In the genomic region with DNA sequence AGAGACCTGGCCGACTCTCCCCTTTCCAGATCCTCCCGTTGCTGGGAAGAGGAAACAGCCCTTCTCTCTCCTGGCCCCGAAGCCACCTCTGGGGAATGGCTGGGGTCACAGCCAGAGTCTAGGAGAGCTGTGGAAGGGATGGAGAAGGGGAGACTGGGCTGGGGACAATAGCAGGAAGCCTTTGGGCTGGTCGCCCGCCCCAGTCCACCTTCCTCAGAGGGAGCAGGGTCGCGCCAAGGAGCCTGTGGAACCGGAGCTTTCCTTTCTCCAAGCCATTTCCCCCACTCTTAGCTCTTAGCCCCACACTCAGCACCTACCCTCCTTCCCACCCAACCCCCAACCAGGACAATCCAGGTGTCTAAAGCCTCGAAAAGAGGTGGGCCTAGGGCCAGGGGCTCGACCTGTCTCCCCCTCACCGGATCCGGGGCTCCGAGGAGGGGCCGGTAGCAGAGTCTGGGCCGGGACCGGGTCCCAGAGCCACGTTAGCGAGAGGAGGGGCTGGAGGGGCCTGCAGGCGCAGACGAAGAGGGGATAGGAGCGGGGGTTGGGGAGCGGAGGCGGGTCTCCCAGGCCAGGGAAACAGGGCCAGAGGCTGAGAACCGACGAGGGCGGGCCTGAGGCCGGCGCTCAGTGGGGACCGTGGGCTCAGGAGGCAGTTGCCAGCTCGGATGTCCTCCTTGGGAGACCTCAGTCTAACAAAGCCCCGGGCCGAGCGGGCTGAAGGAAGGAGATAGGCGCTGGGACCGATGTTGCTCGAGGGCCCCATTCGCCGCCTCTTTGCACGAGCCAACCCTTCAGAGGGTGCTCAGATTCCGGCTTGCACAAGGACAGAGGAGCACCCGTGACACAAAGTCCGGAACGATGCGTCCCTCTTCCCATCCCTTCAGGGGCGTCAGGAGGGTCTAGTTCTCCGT, we compare ENCODE assay signal across 3 cellular contexts.
TF ChIP-seq lines count a peak whose summit lies in the region.

No MANE protein-coding gene starts in this region.

TF ChIP-seq in IMR-90, 13 proteins besides CTCF, POLR2A, EP300 and RAD21:
- TF ChIP-seq RFX5 (IDR thresholded peaks at IDR 0.05; ENCODE audit: low read depth, low read length) (no peak), BHLHE40 (IDR thresholded peaks at IDR 0.05; ENCODE audit: low read depth, low read length) (no peak), ELK1 (IDR thresholded peaks at IDR 0.05; ENCODE audit: borderline replicate concordance, low read depth, low read length) (no peak), CHD1 (IDR thresholded peaks at IDR 0.05; ENCODE audit: low read depth, low read length) (no peak)

TF ChIP-seq in K562, 482 proteins besides CTCF, POLR2A, EP300 and RAD21:
- no peak for TF ChIP-seq ZNF124 (CRISPR knock-in tag; IDR thresholded peaks at IDR 0.05)
- no peak for TF ChIP-seq NCOA2 (IDR thresholded peaks at IDR 0.05; ENCODE audit: partially characterized antibody in 2 of 2)
- peak; percentile 7 for TF ChIP-seq RBBP5 (IDR thresholded peaks at IDR 0.05; ENCODE audit: borderline replicate concordance, insufficient read depth, low read length, poor library complexity, severe bottlenecking)
- TF ChIP-seq, protein P1, sequence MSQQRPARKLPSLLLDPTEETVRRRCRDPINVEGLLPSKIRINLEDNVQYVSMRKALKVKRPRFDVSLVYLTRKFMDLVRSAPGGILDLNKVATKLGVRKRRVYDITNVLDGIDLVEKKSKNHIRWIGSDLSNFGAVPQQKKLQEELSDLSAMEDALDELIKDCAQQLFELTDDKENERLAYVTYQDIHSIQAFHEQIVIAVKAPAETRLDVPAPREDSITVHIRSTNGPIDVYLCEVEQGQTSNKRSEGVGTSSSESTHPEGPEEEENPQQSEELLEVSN (IDR thresholded peaks at IDR 0.05; ENCODE audit: borderline replicate concordance in 1 of 2, extremely low read depth in 1 of 2, insufficient read depth in 1 of 2, insufficient read length in 1 of 2, low read depth in 1 of 2, low read length in 1 of 2, poor library complexity in 1 of 2, severe bottlenecking in 1 of 2), result peak in 1 of 2 experiments; percentile 50
- TF ChIP-seq ZNF766 (CRISPR knock-in tag; conservative IDR thresholded peaks at IDR 0.05), result no peak
- 0 out of 2 replicates have a peak, but pooled peaks have one; percentile 2 for TF ChIP-seq ARID4B (CRISPR knock-in tag; IDR thresholded peaks at IDR 0.05)
- TF ChIP-seq HMGN3 (IDR thresholded peaks at IDR 0.05; ENCODE audit: borderline replicate concordance, extremely low read depth, insufficient read length, low read depth, low read length), result no peak
- TF ChIP-seq ZBTB33 (CRISPR knock-in tag; IDR thresholded peaks at IDR 0.05), result peak; percentile 83
- TF ChIP-seq ZNF41 (CRISPR knock-in tag; conservative IDR thresholded peaks at IDR 0.05), result no peak
- TF ChIP-seq ZNF511 (CRISPR knock-in tag; IDR thresholded peaks at IDR 0.05), result peak; percentile 4; the same call in 1 of the 2 replicates
- TF ChIP-seq CBX8 (IDR thresholded peaks at IDR 0.05; ENCODE audit: borderline replicate concordance, extremely low read depth, low read depth, low read length, poor library complexity, severe bottlenecking), result no peak
- no peak for TF ChIP-seq ETV5 (CRISPR knock-in tag; IDR thresholded peaks at IDR 0.05; ENCODE audit: low read depth)
- no peak for TF ChIP-seq ZNF324 (CRISPR knock-in tag; IDR thresholded peaks at IDR 0.05)

TF ChIP-seq in HEK293T, 16 proteins besides CTCF, POLR2A, EP300 and RAD21:
- no peak for TF ChIP-seq CTBP1 (IDR thresholded peaks at IDR 0.05; ENCODE audit: borderline replicate concordance)
- TF ChIP-seq FOXA1 (IDR thresholded peaks at IDR 0.05), result no peak
- no peak for TF ChIP-seq SUZ12 (IDR thresholded peaks at IDR 0.05)
- no peak for TF ChIP-seq ARNT (IDR thresholded peaks at IDR 0.05)
- TF ChIP-seq TARDBP (IDR thresholded peaks at IDR 0.05), result no peak
- no peak for TF ChIP-seq ELF4 (IDR thresholded peaks at IDR 0.05)
- TF ChIP-seq NFRKB (IDR thresholded peaks at IDR 0.05), result no peak
- TF ChIP-seq FOXM1 (IDR thresholded peaks at IDR 0.05; ENCODE audit: borderline replicate concordance), result no peak
- TF ChIP-seq ZNF384 (IDR thresholded peaks at IDR 0.05), result no peak
- TF ChIP-seq LEF1 (IDR thresholded peaks at IDR 0.05; ENCODE audit: borderline replicate concordance), result no peak
- no peak for TF ChIP-seq L3MBTL2 (conservative IDR thresholded peaks at IDR 0.05)
- no peak for TF ChIP-seq SP1 (IDR thresholded peaks at IDR 0.05)
- TF ChIP-seq FOXK2 (IDR thresholded peaks at IDR 0.05), result no peak
TF ChIP-seq in HEK293T: peak in this region for 0.
